11 cellular contexts compared by ENCODE assay signal in genomic region chr1:230010618-230011332, GRCh38.
"Had no signal": no experiment of that assay in that cellular context is flagged by ENCODE, and none has a peak within 500 bp of the region (broad histone marks: within the 10 kb centered on the region; RNA-seq: fewer than 3 reads in every experiment).

No MANE protein-coding gene starts in this region.

- DNase-seq: activated CD4-positive, alpha-beta T cell treated with anti-CD3 and anti-CD28 coated beads, Interleukin-2, amount 10 ng/mL, durations not matched to agents 24 days and 14 days; activated naive CD4-positive, alpha-beta T cell treated with anti-CD3 and anti-CD28 coated beads, Interleukin-2, amount 10 ng/mL, durations not matched to agents 7 days and 5 days; body of pancreas; central memory CD4-positive, alpha-beta T cell; effector CD4-positive, alpha-beta T cell; heart right ventricle; mucosa of descending colon; naive thymus-derived CD8-positive, alpha-beta T cell; stimulated activated CD4-positive, alpha-beta T cell treated with anti-CD3 and anti-CD28 coated beads, Interleukin-2, amount 100 ng/mL, for 48 hours; stimulated activated naive CD4-positive, alpha-beta T cell treated with Interleukin-2 at 50 U/mL for 16 hours had no signal

- ATAC-seq: body of pancreas; heart right ventricle; mucosa of descending colon; naive thymus-derived CD8-positive, alpha-beta T cell; WTC11 had no signal
